Comparison of ENCODE assay signal across 8 cellular contexts in genomic region chr20:50575869-50576720, GRCh38.
DNase-seq lines count a peak whose midpoint lies in the region; ATAC-seq and TF ChIP-seq lines count a peak whose summit lies in the region.

No MANE protein-coding gene starts in this region.

- no peaks in the 10 kb centered on the region for H3K27me3 ChIP-seq in HCT116 (ENCODE audit: insufficient read depth, low read length)
- H3K27me3 ChIP-seq in Panc1 (ENCODE audit: control insufficient read depth, insufficient read depth, low read length) = no peaks in the 10 kb centered on the region
- H3K27me3 ChIP-seq in neural progenitor cell = no peaks in the 10 kb centered on the region
- H3K27me3 ChIP-seq in testis = no peaks in the 10 kb centered on the region

- H3K9ac ChIP-seq in HCT116 (ENCODE audit: low read length) = no peak overlapping the region
- H3K9ac ChIP-seq in neural progenitor cell = no peak overlapping the region

- CTCF ChIA-PET in HCT116 (lab: Charles Lee) = interaction anchor here (0.6 to 2.5 kb wide), 16 partner anchors 9 to 390 kb away, joined by 3 to 9 read pairs (median 4); partner anchors contain the start of gene PTPN1
- CTCF ChIA-PET in Panc1 (lab: Charles Lee) = interaction anchor here (0.6 to 1.3 kb wide), 5 partner anchors 82 to 392 kb away, joined by 3 to 11 read pairs (median 4); no protein-coding TSS in a partner anchor

- no peak overlapping the region for H3K4me3 Mint-ChIP-seq in neural progenitor cell

- peak; percentile 85 for TF ChIP-seq RAD21 in HCT116 (IDR thresholded peaks at IDR 0.05; ENCODE audit: low read depth)

- no peak overlapping the region for H3K27ac Mint-ChIP-seq in neural progenitor cell

- intact Hi-C loops in HCT116 (cut with micrococcal nuclease) = loop anchor here (1.0 to 10.0 kb wide), 5 partner anchors 72 to 601 kb away; no protein-coding TSS in a partner anchor
- intact Hi-C loops in Panc1 (cut with micrococcal nuclease; ENCODE audit: unreplicated experiment) = loop anchor here (10.0 kb wide), 1 partner anchor 61 kb away; the partner anchor contains the start of gene PTPN1
- intact Hi-C loops in testis (cut with DNase I; ENCODE audit: low total_unique reads) = loop anchor here (10.0 kb wide), 1 partner anchor 391 kb away; no protein-coding TSS in a partner anchor

- H3K4me2 ChIP-seq in HCT116 (ENCODE audit: low read length) (no peak overlapping the region), neural progenitor cell (no peak overlapping the region)

- WGBS in testis, 2 donors = 63 to 64% methylated on average over 12 of the region's 12 CpGs

- no peak overlapping the region for H3K4me3 ChIP-seq in HCT116 (replicated peaks in 1 of 2; ENCODE audit: low read depth in 1 of 2, low read length in 2 of 2)
- no peak overlapping the region for H3K4me3 ChIP-seq in Panc1 (ENCODE audit: low read depth in 2 of 2, low read length in 2 of 2)
- H3K4me3 ChIP-seq in fibroblast of mammary gland (ENCODE audit: control insufficient read depth, low read depth, low read length) = no peak overlapping the region
- no peak overlapping the region for H3K4me3 ChIP-seq in neural progenitor cell
- H3K4me3 ChIP-seq in testis = no peak overlapping the region

- H3K36me3 ChIP-seq in HCT116 (ENCODE audit: control insufficient read depth in 1 of 2, insufficient read depth in 2 of 2, low read length in 2 of 2) (peaks cover 23 to 54% of the 10 kb centered on the region in 2 experiments), Panc1 (ENCODE audit: control insufficient read depth, insufficient read depth, low read length) (peaks cover 17% of the 10 kb centered on the region), neural progenitor cell (no peaks in the 10 kb centered on the region), testis (ENCODE audit: low read depth, missing control alignments) (no peaks in the 10 kb centered on the region)

- no peaks in the 10 kb centered on the region for H3K9me3 Mint-ChIP-seq in neural progenitor cell

- H3K36me3 Mint-ChIP-seq in neural progenitor cell = peaks cover 18% of the 10 kb centered on the region

- no peak overlapping the region for H2AFZ ChIP-seq in HCT116 (ENCODE audit: low read depth, low read length, poor library complexity, severe bottlenecking)
- H2AFZ ChIP-seq in neural progenitor cell (replicated peaks) = no peak overlapping the region

- H3K27me3 Mint-ChIP-seq in neural progenitor cell (ENCODE audit: insufficient read depth, low read depth) = peaks cover 4% of the 10 kb centered on the region

- ATAC-seq in HCT116 (peak; percentile 92), Panc1 (peak; percentile 85), GM19397 (IDR thresholded peaks at IDR 0.05; ENCODE audit: unreplicated experiment) (no peak)

- POLR2A ChIA-PET in HCT116 (lab: Charles Lee) = no interaction called here
- POLR2A ChIA-PET in Panc1 (lab: Charles Lee) = no interaction called here

- H3K9me2 ChIP-seq in HCT116 (ENCODE audit: insufficient read depth) = no peaks in the 10 kb centered on the region

- no peak for TF ChIP-seq POLR2A in HCT116 (IDR thresholded peaks at IDR 0.05; ENCODE audit: borderline replicate concordance, extremely low read depth, insufficient read depth, insufficient read length)
- no peak for TF ChIP-seq POLR2A in testis (IDR thresholded peaks at IDR 0.05)

- H3K79me2 ChIP-seq in HCT116 (ENCODE audit: insufficient read depth, low read length) (peaks cover 35% of the 10 kb centered on the region), neural progenitor cell (ENCODE audit: low read depth) (no peaks in the 10 kb centered on the region)

- H3K27ac ChIP-seq in HCT116 (ENCODE audit: low read depth, low read length) (no peak overlapping the region), Panc1 (ENCODE audit: low read length) (peak overlapping the region; percentile 23; the same call in 1 of the 2 replicates), neural progenitor cell (no peak overlapping the region), testis (no peak overlapping the region)

- BruUV-seq in HCT116 (replicated peaks; lab: Mats Ljungman, UMichigan) (no TSS peak), Panc1 (replicated peaks; lab: Mats Ljungman, UMichigan) (no TSS peak)

- peaks cover 6 to 18% of the 10 kb centered on the region in 2 experiments; a peak in 2 of 4 replicates for H3K4me1 ChIP-seq in HCT116 (ENCODE audit: control insufficient read depth in 1 of 2, insufficient read depth in 2 of 2, low read length in 2 of 2)
- H3K4me1 ChIP-seq in Panc1 (ENCODE audit: control insufficient read depth, insufficient read depth, low read length) = peaks cover 37% of the 10 kb centered on the region
- H3K4me1 ChIP-seq in neural progenitor cell = no peaks in the 10 kb centered on the region
- H3K4me1 ChIP-seq in testis = peaks cover 10% of the 10 kb centered on the region

- RAD21 ChIA-PET in HCT116 (lab: Charles Lee; ENCODE audit: low non-redundant PET in 1 of 2, low total read pairs in 2 of 2, uncharacterized antibody in 2 of 2, unreplicated experiment in 2 of 2) = interaction anchor here (0.8 to 1.3 kb wide), 2 partner anchors 97 to 111 kb away, joined by 3 read pairs; no protein-coding TSS in a partner anchor

- DNase-seq in C1 segment of cervical spinal cord (lab: John Stamatoyannopoulos, UW) = peak in 10 of 14 donors; percentile 9 to 62 (median 38)
- DNase-seq in HCT116 (ENCODE audit: low read depth, low spot score) = peak; percentile 22
- DNase-seq in Panc1 (ENCODE audit: low read depth, low spot score) = no peak
- peak; percentile 47 for DNase-seq in activated T-helper 1 cell treated with Interleukin-2 at 50 U/mL for 16 hours (ENCODE audit: low read depth)
- DNase-seq in fibroblast of mammary gland (ENCODE audit: low read depth) = peak; percentile 61
- DNase-seq in neural progenitor cell (ENCODE audit: low spot score) = peak; percentile 72
- peak; percentile 88 for DNase-seq in testis

- H3K9me3 ChIP-seq in HCT116 (ENCODE audit: control insufficient read depth in 1 of 2, insufficient read depth in 1 of 2, low read depth in 1 of 2, low read length in 2 of 2) = no peaks in the 10 kb centered on the region
- no peaks in the 10 kb centered on the region for H3K9me3 ChIP-seq in Panc1 (ENCODE audit: control insufficient read depth, insufficient read depth, low read depth, low read length)
- no peaks in the 10 kb centered on the region for H3K9me3 ChIP-seq in neural progenitor cell (ENCODE audit: low read depth)
- no peaks in the 10 kb centered on the region for H3K9me3 ChIP-seq in testis

- in situ Hi-C loops in Panc1 (cut with HindIII; ENCODE audit: low pct_unique_long_range_greater_than_20kb, low sequenced_read_pairs) = no loop called here

- H3F3A ChIP-seq in neural progenitor cell (ENCODE audit: low read depth) = peaks cover 4% of the 10 kb centered on the region

- TF ChIP-seq CTCF in HCT116 (IDR thresholded peaks at IDR 0.05 in 2 of 3, conservative IDR thresholded peaks at IDR 0.05 in 1 of 3; ENCODE audit: borderline replicate concordance in 1 of 3, insufficient read depth in 1 of 3, low read depth in 2 of 3, low read length in 2 of 3) (peak; percentile 69 to 82 (median 78)), Panc1 (IDR thresholded peaks at IDR 0.05) (peak; percentile 92), fibroblast of mammary gland (conservative IDR thresholded peaks at IDR 0.05; ENCODE audit: control insufficient read depth, insufficient read depth, low read depth, low read length) (peak; percentile 72), neural progenitor cell (IDR thresholded peaks at IDR 0.05) (peak; percentile 72), testis (IDR thresholded peaks at IDR 0.05) (peak; percentile 68 to 72 (median 69))

- H4K20me1 ChIP-seq in HCT116 (ENCODE audit: insufficient read depth) (no peaks in the 10 kb centered on the region), neural progenitor cell (ENCODE audit: low read depth) (peaks cover 21% of the 10 kb centered on the region)

- H3K4me1 Mint-ChIP-seq in neural progenitor cell = peaks cover 27% of the 10 kb centered on the region

TF ChIP-seq in HCT116, 20 proteins besides CTCF, POLR2A, EP300 and RAD21 (continues in another document):
- TF ChIP-seq SIN3A (IDR thresholded peaks at IDR 0.05; ENCODE audit: low read depth) = no peak
- no peak for TF ChIP-seq YY1 (IDR thresholded peaks at IDR 0.05; ENCODE audit: extremely low read depth, insufficient replicate concordance, low read depth, low read length)
- TF ChIP-seq FOSL1 (IDR thresholded peaks at IDR 0.05; ENCODE audit: low read depth) = no peak
- TF ChIP-seq JUND (IDR thresholded peaks at IDR 0.05) = no peak
- TF ChIP-seq CEBPB (IDR thresholded peaks at IDR 0.05; ENCODE audit: low read depth) = no peak
- TF ChIP-seq SRF (IDR thresholded peaks at IDR 0.05; ENCODE audit: low read depth) = no peak
- no peak for TF ChIP-seq EZH2phosphoT487 (IDR thresholded peaks at IDR 0.05; ENCODE audit: borderline replicate concordance)
- no peak for TF ChIP-seq EZH2 (IDR thresholded peaks at IDR 0.05)
- no peak for TF ChIP-seq EGR1 (IDR thresholded peaks at IDR 0.05; ENCODE audit: low read depth)
- TF ChIP-seq, protein P1, sequence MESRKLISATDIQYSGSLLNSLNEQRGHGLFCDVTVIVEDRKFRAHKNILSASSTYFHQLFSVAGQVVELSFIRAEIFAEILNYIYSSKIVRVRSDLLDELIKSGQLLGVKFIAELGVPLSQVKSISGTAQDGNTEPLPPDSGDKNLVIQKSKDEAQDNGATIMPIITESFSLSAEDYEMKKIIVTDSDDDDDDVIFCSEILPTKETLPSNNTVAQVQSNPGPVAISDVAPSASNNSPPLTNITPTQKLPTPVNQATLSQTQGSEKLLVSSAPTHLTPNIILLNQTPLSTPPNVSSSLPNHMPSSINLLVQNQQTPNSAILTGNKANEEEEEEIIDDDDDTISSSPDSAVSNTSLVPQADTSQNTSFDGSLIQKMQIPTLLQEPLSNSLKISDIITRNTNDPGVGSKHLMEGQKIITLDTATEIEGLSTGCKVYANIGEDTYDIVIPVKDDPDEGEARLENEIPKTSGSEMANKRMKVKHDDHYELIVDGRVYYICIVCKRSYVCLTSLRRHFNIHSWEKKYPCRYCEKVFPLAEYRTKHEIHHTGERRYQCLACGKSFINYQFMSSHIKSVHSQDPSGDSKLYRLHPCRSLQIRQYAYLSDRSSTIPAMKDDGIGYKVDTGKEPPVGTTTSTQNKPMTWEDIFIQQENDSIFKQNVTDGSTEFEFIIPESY (IDR thresholded peaks at IDR 0.05; ENCODE audit: extremely low read depth, insufficient replicate concordance, low read length) = no peak
- TF ChIP-seq ZNF274 (IDR thresholded peaks at IDR 0.05; ENCODE audit: low read depth, low read length) = no peak
- TF ChIP-seq POLR2AphosphoS5 (IDR thresholded peaks at IDR 0.05; ENCODE audit: low read depth, low read length) = no peak
